18 cellular contexts compared by ENCODE assay signal in genomic region chr12:120696599-120696998, GRCh38. TPM values are rescaled to one million over a fixed set of nuclear protein-coding genes. Genes with fewer than 3 reads are reported as not detected.
A peak's percentile ranks its signal among the peaks of the same experiment; 100 is the strongest.
DNase-seq lines count a peak whose midpoint lies in the region; ATAC-seq and TF ChIP-seq lines count a peak whose summit lies in the region.
"Had no signal": no experiment of that assay in that cellular context is flagged by ENCODE, and none has a peak within 500 bp of the region (broad histone marks: within the 10 kb centered on the region; RNA-seq: fewer than 3 reads in every experiment).

No MANE protein-coding gene starts in this region.

- no peak overlapping the region for H3K4me3 Mint-ChIP-seq in nephron
- H3K4me3 Mint-ChIP-seq: GM23338 had no signal

- H3K9me3 ChIP-seq in hepatocyte (ENCODE audit: low read depth) (no peaks in the 10 kb centered on the region), transverse colon (no peaks in the 10 kb centered on the region)

- no peaks in the 10 kb centered on the region for H3K9me2 ChIP-seq in hepatocyte (replicated peaks; ENCODE audit: insufficient read depth)

- H3K27me3 Mint-ChIP-seq in nephron (ENCODE audit: low read depth) = no peaks in the 10 kb centered on the region
- H3K27me3 Mint-ChIP-seq: CD8-positive, alpha-beta memory T cell had no signal

- H3K27me3 ChIP-seq in hepatocyte = no peaks in the 10 kb centered on the region
- no peaks in the 10 kb centered on the region for H3K27me3 ChIP-seq in transverse colon

- in situ Hi-C loops in transverse colon (cut with MboI; ENCODE audit: low pct_ligation_motif_present in 1 of 4, low pct_unique_long_range_greater_than_20kb in 1 of 4, low sequenced_read_pairs in 3 of 4) = no loop called here

- no peak for TF ChIP-seq EP300 in transverse colon (IDR thresholded peaks at IDR 0.05; ENCODE audit: low read depth)

- H3K36me3 ChIP-seq in hepatocyte (replicated peaks; ENCODE audit: insufficient read depth, low read depth) (peaks cover 8% of the 10 kb centered on the region), transverse colon (peaks cover 0 to 61% (median 27%) of the 10 kb centered on the region in 4 donors)

- DNase-seq in NCI-H2107 treated with DMSO at 0.1 percent for 48 hours (lab: John Stamatoyannopoulos, UW; ENCODE audit: unreplicated experiment) (peak; percentile 43), NCI-H2107 (lab: John Stamatoyannopoulos, UW) (no peak), hepatocyte (ENCODE audit: low spot score) (peak; percentile 28), transverse colon (no peak), activated gamma-delta T cell treated with Interleukin-2 at 50 U/mL for 16 hours (no peak)
- DNase-seq: CD8-positive, alpha-beta memory T cell; GDM1; MV-4-11; NCI-H1417; NCI-H187 treated with DMSO at 0.1 percent for 48 hours; NCI-H524 had no signal

- H3K27ac ChIP-seq in hepatocyte (peak overlapping the region; percentile 66), transverse colon (peak overlapping the region; percentile 33 to 46 (median 38))
- H3K27ac ChIP-seq: 22Rv1 had no signal

- H3K4me2 ChIP-seq in hepatocyte = no peak overlapping the region
- H3K4me2 ChIP-seq: GM23338 had no signal

- H3K4me1 Mint-ChIP-seq in nephron = peaks cover 22% of the 10 kb centered on the region

- no peaks in the 10 kb centered on the region for H3K9me3 Mint-ChIP-seq in nephron
- H3K9me3 Mint-ChIP-seq: CD8-positive, alpha-beta memory T cell; GM23338 had no signal

- TF ChIP-seq POLR2A in transverse colon (IDR thresholded peaks at IDR 0.05) = no peak

- peaks cover 38% of the 10 kb centered on the region for H4K20me1 ChIP-seq in hepatocyte (ENCODE audit: insufficient read depth, poor library complexity, severe bottlenecking)

- H3K4me1 ChIP-seq in hepatocyte (ENCODE audit: insufficient read depth) = peaks cover 38% of the 10 kb centered on the region
- H3K4me1 ChIP-seq in transverse colon = peaks cover 10 to 45% (median 26%) of the 10 kb centered on the region in 4 donors

- H3K4me3 ChIP-seq in hepatocyte = no peak overlapping the region
- no peak overlapping the region for H3K4me3 ChIP-seq in transverse colon
- H3K4me3 ChIP-seq: GM23338, K562 had no signal

- H3K27ac Mint-ChIP-seq in nephron = peak overlapping the region; percentile 24 to 88 (median 47)
- H3K27ac Mint-ChIP-seq: CD8-positive, alpha-beta memory T cell; GM23338 had no signal

- H3K79me2 ChIP-seq in hepatocyte = peaks cover 77% of the 10 kb centered on the region

- no peak overlapping the region for H2AFZ ChIP-seq in hepatocyte
- H2AFZ ChIP-seq: GM23338 had no signal

- H3K36me3 Mint-ChIP-seq in nephron (ENCODE audit: low read depth) = peaks cover 80% of the 10 kb centered on the region

- WGBS in hepatocyte (ENCODE audit: low lambda C conversion rate, missing lambda C conversion rate) = 78% methylated on average over 6 of the region's 6 CpGs
- WGBS in transverse colon (ENCODE audit: low coverage in 1 of 2), 2 donors = 57 to 58% methylated on average over 6 of the region's 6 CpGs

- ATAC-seq in GM18870 (IDR thresholded peaks at IDR 0.05; ENCODE audit: unreplicated experiment) = no peak
- ATAC-seq in GM18907 (IDR thresholded peaks at IDR 0.05; ENCODE audit: unreplicated experiment) = no peak
- ATAC-seq: GM23338, K562 had no signal

- no peak for TF ChIP-seq CTCF in hepatocyte (IDR thresholded peaks at IDR 0.05; ENCODE audit: poor library complexity)
- no peak for TF ChIP-seq CTCF in nephron (IDR thresholded peaks at IDR 0.05; ENCODE audit: unreplicated experiment in 3 of 3)
- no peak for TF ChIP-seq CTCF in transverse colon (IDR thresholded peaks at IDR 0.05)

- intact Hi-C loops in transverse colon (cut with DNase I; ENCODE audit: low total_unique reads) = no loop called here

RNA-seq across cellular contexts. Expression of gene MLEC, which starts 9.7 kb away (rescaled TPM):
- total RNA-seq in hepatocyte = 132 and 135 TPM in 2 replicates
- polyA plus RNA-seq in hepatocyte = 210 and 227 TPM in 2 replicates
- total RNA-seq in transverse colon = 100 to 1,000 TPM in 3 of 4 donors, 10 to 100 TPM in 1; 75.6 to 153 (median 130) TPM

RNA-seq across cellular contexts. Expression of gene UNC119B, which starts 13.7 kb away (rescaled TPM):
- 24.7 and 26.0 TPM in 2 replicates for total RNA-seq in hepatocyte
- 5.2 and 10.9 TPM in 2 replicates for polyA plus RNA-seq in hepatocyte
- 10 to 100 TPM in 3 of 4 donors, 1 to 10 TPM in 1; 9.8 to 25.4 (median 21.5) TPM for total RNA-seq in transverse colon

RNA-seq across cellular contexts. Expression of gene ACADS, which starts 29.0 kb away (rescaled TPM):
- 53.5 and 59.6 TPM in 2 replicates for total RNA-seq in hepatocyte
- polyA plus RNA-seq in hepatocyte = 58.0 and 66.8 TPM in 2 replicates
- 100 to 1,000 TPM; 224 to 338 (median 297) TPM for total RNA-seq in transverse colon

RNA-seq across cellular contexts. Expression of gene CABP1, which starts 56.2 kb away (rescaled TPM):
- total RNA-seq in hepatocyte (1.5 TPM in 1 of 2 replicates, not detected in the other), transverse colon (1 to 10 TPM in 2 of 4 donors, under 1 TPM in 1, not detected in 1; 0.60 to 7.5 (median 4.4) TPM)
- polyA plus RNA-seq in hepatocyte = 0.74 TPM in 1 of 2 replicates, not detected in the other
- total RNA-seq: K562 had no signal
- polyA plus RNA-seq: BJ; CD8-positive, alpha-beta memory T cell; K562 had no signal

Comparison
In these comparisons a context has a peak if more than half of its experiments do, and no peak if none do; other contexts are left out.
1. DNase-seq: peak in NCI-H2107 treated with DMSO at 0.1 percent for 48 hours (single experiment) and hepatocyte (single experiment); none in NCI-H2107 (single experiment), transverse colon (single experiment) and activated gamma-delta T cell treated with Interleukin-2 at 50 U/mL for 16 hours (single experiment).